Comparison of ENCODE assay signal across 1 cellular context in the genomic region with DNA sequence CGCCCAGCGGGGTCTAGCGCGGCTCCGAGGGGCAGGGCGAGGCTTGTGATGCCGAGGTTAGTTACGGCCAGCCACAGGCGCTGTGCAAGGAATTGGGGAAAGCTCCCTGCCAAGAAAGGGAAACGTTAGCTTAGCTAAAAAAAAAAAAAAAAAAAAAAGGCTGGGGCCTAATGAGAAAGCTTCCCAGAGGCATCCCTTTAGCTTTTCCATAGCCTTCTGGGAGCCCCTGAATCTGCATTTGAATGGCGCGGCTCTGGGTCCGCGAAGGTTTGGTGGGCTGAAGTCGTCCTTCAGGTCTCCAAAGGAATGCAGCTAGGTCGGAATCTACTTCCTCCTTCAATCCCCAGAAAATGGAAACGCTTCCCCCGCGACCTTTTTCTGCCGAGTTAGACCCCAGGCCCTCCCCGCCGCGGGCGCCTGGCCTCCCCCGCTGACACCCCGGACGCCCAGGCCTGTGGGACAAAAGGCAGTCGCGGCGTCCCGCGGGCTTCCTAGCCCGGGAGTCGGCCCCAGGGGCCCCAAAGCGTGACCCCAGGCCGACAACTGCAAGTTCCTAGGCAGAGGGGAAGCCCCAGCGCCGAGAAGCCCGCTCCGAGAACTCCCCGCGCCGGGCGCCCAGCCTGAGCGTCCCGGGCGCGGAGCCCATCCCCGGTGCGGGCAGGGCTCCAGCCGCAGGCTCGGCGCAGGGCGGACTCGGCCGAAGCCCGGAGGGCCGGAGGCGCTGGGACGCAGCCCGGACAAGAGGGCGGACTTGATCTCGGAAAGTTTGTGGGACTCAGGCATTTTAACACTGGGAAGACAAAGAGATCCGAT.
A peak's percentile ranks its signal among the peaks of the same experiment; 100 is the strongest.
TF ChIP-seq lines count a peak whose summit lies in the region.

No MANE protein-coding gene starts in this region.

TF ChIP-seq in HepG2, 621 proteins besides CTCF, POLR2A, EP300 and RAD21 (continued from another document and continues in another):
- TF ChIP-seq, protein P1, sequence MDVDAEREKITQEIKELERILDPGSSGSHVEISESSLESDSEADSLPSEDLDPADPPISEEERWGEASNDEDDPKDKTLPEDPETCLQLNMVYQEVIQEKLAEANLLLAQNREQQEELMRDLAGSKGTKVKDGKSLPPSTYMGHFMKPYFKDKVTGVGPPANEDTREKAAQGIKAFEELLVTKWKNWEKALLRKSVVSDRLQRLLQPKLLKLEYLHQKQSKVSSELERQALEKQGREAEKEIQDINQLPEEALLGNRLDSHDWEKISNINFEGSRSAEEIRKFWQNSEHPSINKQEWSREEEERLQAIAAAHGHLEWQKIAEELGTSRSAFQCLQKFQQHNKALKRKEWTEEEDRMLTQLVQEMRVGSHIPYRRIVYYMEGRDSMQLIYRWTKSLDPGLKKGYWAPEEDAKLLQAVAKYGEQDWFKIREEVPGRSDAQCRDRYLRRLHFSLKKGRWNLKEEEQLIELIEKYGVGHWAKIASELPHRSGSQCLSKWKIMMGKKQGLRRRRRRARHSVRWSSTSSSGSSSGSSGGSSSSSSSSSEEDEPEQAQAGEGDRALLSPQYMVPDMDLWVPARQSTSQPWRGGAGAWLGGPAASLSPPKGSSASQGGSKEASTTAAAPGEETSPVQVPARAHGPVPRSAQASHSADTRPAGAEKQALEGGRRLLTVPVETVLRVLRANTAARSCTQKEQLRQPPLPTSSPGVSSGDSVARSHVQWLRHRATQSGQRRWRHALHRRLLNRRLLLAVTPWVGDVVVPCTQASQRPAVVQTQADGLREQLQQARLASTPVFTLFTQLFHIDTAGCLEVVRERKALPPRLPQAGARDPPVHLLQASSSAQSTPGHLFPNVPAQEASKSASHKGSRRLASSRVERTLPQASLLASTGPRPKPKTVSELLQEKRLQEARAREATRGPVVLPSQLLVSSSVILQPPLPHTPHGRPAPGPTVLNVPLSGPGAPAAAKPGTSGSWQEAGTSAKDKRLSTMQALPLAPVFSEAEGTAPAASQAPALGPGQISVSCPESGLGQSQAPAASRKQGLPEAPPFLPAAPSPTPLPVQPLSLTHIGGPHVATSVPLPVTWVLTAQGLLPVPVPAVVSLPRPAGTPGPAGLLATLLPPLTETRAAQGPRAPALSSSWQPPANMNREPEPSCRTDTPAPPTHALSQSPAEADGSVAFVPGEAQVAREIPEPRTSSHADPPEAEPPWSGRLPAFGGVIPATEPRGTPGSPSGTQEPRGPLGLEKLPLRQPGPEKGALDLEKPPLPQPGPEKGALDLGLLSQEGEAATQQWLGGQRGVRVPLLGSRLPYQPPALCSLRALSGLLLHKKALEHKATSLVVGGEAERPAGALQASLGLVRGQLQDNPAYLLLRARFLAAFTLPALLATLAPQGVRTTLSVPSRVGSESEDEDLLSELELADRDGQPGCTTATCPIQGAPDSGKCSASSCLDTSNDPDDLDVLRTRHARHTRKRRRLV (CRISPR knock-in tag; IDR thresholded peaks at IDR 0.05), result no peak
- TF ChIP-seq ZNF503 (CRISPR knock-in tag; IDR thresholded peaks at IDR 0.05) (no peak), SOX13 (IDR thresholded peaks at IDR 0.05) (no peak), SOX13 (CRISPR knock-in tag; conservative IDR thresholded peaks at IDR 0.05 in 1 of 2, IDR thresholded peaks at IDR 0.05 in 1 of 2) (no peak), PITX1 (CRISPR knock-in tag; IDR thresholded peaks at IDR 0.05) (no peak), ZFP1 (CRISPR knock-in tag; IDR thresholded peaks at IDR 0.05) (no peak), ZNF883 (CRISPR knock-in tag; IDR thresholded peaks at IDR 0.05; ENCODE audit: not compliant biosample characterization) (no peak), KDM4B (CRISPR knock-in tag; IDR thresholded peaks at IDR 0.05) (no peak), MEIS2 (CRISPR knock-in tag; IDR thresholded peaks at IDR 0.05) (no peak), ZNF530 (CRISPR knock-in tag; IDR thresholded peaks at IDR 0.05; ENCODE audit: low read depth) (no peak), DR1 (CRISPR knock-in tag; IDR thresholded peaks at IDR 0.05) (no peak), RFX1 (IDR thresholded peaks at IDR 0.05) (no peak), REPIN1 (CRISPR knock-in tag; IDR thresholded peaks at IDR 0.05; ENCODE audit: borderline replicate concordance, low read depth) (0 out of 2 replicates have a peak, but pooled peaks have one; percentile 24), PCBP2 (optimal IDR thresholded peaks at IDR 0.05; ENCODE audit: low read depth, low read length, poor library complexity, severe bottlenecking) (no peak), CC2D1A (CRISPR knock-in tag; IDR thresholded peaks at IDR 0.05) (no peak), ZSCAN25 (CRISPR knock-in tag; IDR thresholded peaks at IDR 0.05) (0 out of 2 replicates have a peak, but pooled peaks have one; percentile 32), HOXA5 (CRISPR knock-in tag; IDR thresholded peaks at IDR 0.05) (0 out of 2 replicates have a peak, but pooled peaks have one; percentile 2), PAXIP1 (CRISPR knock-in tag; conservative IDR thresholded peaks at IDR 0.05) (no peak)
- TF ChIP-seq, protein P2, sequence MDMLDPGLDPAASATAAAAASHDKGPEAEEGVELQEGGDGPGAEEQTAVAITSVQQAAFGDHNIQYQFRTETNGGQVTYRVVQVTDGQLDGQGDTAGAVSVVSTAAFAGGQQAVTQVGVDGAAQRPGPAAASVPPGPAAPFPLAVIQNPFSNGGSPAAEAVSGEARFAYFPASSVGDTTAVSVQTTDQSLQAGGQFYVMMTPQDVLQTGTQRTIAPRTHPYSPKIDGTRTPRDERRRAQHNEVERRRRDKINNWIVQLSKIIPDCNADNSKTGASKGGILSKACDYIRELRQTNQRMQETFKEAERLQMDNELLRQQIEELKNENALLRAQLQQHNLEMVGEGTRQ (IDR thresholded peaks at IDR 0.05; ENCODE audit: low read depth, low read length), result no peak
- TF ChIP-seq, protein P2 (CRISPR knock-in tag; IDR thresholded peaks at IDR 0.05; ENCODE audit: borderline replicate concordance), result no peak
- TF ChIP-seq, protein P3, sequence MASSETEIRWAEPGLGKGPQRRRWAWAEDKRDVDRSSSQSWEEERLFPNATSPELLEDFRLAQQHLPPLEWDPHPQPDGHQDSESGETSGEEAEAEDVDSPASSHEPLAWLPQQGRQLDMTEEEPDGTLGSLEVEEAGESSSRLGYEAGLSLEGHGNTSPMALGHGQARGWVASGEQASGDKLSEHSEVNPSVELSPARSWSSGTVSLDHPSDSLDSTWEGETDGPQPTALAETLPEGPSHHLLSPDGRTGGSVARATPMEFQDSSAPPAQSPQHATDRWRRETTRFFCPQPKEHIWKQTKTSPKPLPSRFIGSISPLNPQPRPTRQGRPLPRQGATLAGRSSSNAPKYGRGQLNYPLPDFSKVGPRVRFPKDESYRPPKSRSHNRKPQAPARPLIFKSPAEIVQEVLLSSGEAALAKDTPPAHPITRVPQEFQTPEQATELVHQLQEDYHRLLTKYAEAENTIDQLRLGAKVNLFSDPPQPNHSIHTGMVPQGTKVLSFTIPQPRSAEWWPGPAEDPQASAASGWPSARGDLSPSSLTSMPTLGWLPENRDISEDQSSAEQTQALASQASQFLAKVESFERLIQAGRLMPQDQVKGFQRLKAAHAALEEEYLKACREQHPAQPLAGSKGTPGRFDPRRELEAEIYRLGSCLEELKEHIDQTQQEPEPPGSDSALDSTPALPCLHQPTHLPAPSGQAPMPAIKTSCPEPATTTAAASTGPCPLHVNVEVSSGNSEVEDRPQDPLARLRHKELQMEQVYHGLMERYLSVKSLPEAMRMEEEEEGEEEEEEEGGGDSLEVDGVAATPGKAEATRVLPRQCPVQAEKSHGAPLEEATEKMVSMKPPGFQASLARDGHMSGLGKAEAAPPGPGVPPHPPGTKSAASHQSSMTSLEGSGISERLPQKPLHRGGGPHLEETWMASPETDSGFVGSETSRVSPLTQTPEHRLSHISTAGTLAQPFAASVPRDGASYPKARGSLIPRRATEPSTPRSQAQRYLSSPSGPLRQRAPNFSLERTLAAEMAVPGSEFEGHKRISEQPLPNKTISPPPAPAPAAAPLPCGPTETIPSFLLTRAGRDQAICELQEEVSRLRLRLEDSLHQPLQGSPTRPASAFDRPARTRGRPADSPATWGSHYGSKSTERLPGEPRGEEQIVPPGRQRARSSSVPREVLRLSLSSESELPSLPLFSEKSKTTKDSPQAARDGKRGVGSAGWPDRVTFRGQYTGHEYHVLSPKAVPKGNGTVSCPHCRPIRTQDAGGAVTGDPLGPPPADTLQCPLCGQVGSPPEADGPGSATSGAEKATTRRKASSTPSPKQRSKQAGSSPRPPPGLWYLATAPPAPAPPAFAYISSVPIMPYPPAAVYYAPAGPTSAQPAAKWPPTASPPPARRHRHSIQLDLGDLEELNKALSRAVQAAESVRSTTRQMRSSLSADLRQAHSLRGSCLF (CRISPR knock-in tag; IDR thresholded peaks at IDR 0.05; ENCODE audit: borderline replicate concordance), result no peak
